In genomic region chr7:74739974-74740373, GRCh38 we compare ENCODE assay signal across 8 cellular contexts. TPM values are rescaled to one million over a fixed set of nuclear protein-coding genes. Genes with fewer than 3 reads are reported as not detected.
A peak's percentile ranks its signal among the peaks of the same experiment; 100 is the strongest.
DNase-seq lines count a peak whose midpoint lies in the region; ATAC-seq, FAIRE-seq and TF ChIP-seq lines count a peak whose summit lies in the region.
"Not testable (repeated sequence)": the region's sequence is repeated elsewhere in the genome, so short reads cannot be mapped to it uniquely, and the experiment has no call there.
"Had no signal": no experiment of that assay in that cellular context is flagged by ENCODE, and none has a peak within 500 bp of the region (broad histone marks: within the 10 kb centered on the region; RNA-seq: fewer than 3 reads in every experiment).

No MANE protein-coding gene starts in this region.

- not testable (repeated sequence) for FAIRE-seq in GM12878 (lab: Jason Lieb, UNC); HepG2 (lab: Jason Lieb, UNC)

- not testable (repeated sequence) for TF ChIP-seq CTCF in CD4-positive, alpha-beta T cell (IDR thresholded peaks at IDR 0.05); HCT116 (IDR thresholded peaks at IDR 0.05 in 2 of 3, conservative IDR thresholded peaks at IDR 0.05 in 1 of 3; ENCODE audit: borderline replicate concordance in 1 of 3, insufficient read depth in 1 of 3, low read depth in 2 of 3, low read length in 2 of 3); PC-3 (conservative IDR thresholded peaks at IDR 0.05; ENCODE audit: low read depth, low read length); GM12878 (IDR thresholded peaks at IDR 0.05 in 2 of 3, conservative IDR thresholded peaks at IDR 0.05 in 1 of 3; ENCODE audit: control insufficient read depth in 2 of 3, extremely low read depth in 1 of 3, insufficient read depth in 1 of 3, low read depth in 3 of 3, low read length in 3 of 3); HepG2 (CRISPR knock-in tag; IDR thresholded peaks at IDR 0.05); psoas muscle (IDR thresholded peaks at IDR 0.05)

- intact Hi-C loops in CD4-positive, alpha-beta T cell (cut with DNase I, micrococcal nuclease); HCT116 (cut with micrococcal nuclease); PC-3 (cut with micrococcal nuclease); GM12878 (cut with micrococcal nuclease; ENCODE audit: unreplicated experiment); HepG2 (cut with micrococcal nuclease; ENCODE audit: unreplicated experiment); psoas muscle (cut with DNase I): not testable (repeated sequence)

- not testable (repeated sequence) for H3K9me3 Mint-ChIP-seq in CD4-positive, alpha-beta T cell

- H2AFZ ChIP-seq in HCT116 (ENCODE audit: low read depth, low read length, poor library complexity, severe bottlenecking); PC-3 (ENCODE audit: low read length); GM12878 (ENCODE audit: control insufficient read depth, low read depth, low read length); HepG2 (ENCODE audit: low read length): not testable (repeated sequence)

- RAD21 ChIA-PET in HCT116 (lab: Charles Lee; ENCODE audit: low non-redundant PET in 1 of 2, low total read pairs in 2 of 2, uncharacterized antibody in 2 of 2, unreplicated experiment in 2 of 2); GM12878 (lab: Charles Lee; ENCODE audit: unreplicated experiment): not testable (repeated sequence)

- TF ChIP-seq RAD21 in HCT116 (IDR thresholded peaks at IDR 0.05; ENCODE audit: low read depth); GM12878 (IDR thresholded peaks at IDR 0.05; ENCODE audit: insufficient read depth, low read depth, low read length); HepG2 (CRISPR knock-in tag; IDR thresholded peaks at IDR 0.05): not testable (repeated sequence)

- BruUV-seq in HCT116 (replicated peaks; lab: Mats Ljungman, UMichigan): TSS peak; percentile 41
- BruUV-seq in PC-3 (replicated peaks; lab: Mats Ljungman, UMichigan): TSS peak; percentile 22
- TSS peak; percentile 59 for BruUV-seq in GM12878 (replicated peaks; lab: Mats Ljungman, UMichigan)
- BruUV-seq in HepG2 (replicated peaks; lab: Mats Ljungman, UMichigan): TSS peak; percentile 51

- not testable (repeated sequence) for H3K36me3 Mint-ChIP-seq in CD4-positive, alpha-beta T cell (ENCODE audit: low read depth)

- in situ Hi-C loops in GM12878 (cut with MboI); HepG2 (cut with HindIII; ENCODE audit: extremely low pct_ligation_motif_present, low pct_unique_long_range_greater_than_20kb): not testable (repeated sequence)

- not testable (repeated sequence) for H3K4me3 Mint-ChIP-seq in CD4-positive, alpha-beta T cell

- H3K27me3 ChIP-seq in CD4-positive, alpha-beta T cell (ENCODE audit: control insufficient read depth, insufficient read depth, low read length); HCT116 (ENCODE audit: insufficient read depth, low read length); PC-3 (ENCODE audit: low read length); GM12878 (replicated peaks in 1 of 2; ENCODE audit: control insufficient read depth in 2 of 2, insufficient read depth in 2 of 2, low read length in 1 of 2); HepG2 (ENCODE audit: control insufficient read depth in 1 of 2, insufficient read depth in 2 of 2, low read length in 2 of 2); psoas muscle (ENCODE audit: insufficient read depth in 3 of 3, low read length in 2 of 3): not testable (repeated sequence)

- not testable (repeated sequence) for H3K4me3 ChIP-seq in HCT116 (replicated peaks in 1 of 2; ENCODE audit: low read depth in 1 of 2, low read length in 2 of 2); PC-3 (ENCODE audit: low read length); GM12878; HepG2 (replicated peaks in 1 of 3; ENCODE audit: insufficient read depth in 1 of 3, low read depth in 2 of 3, low read length in 3 of 3); psoas muscle

- not testable (repeated sequence) for H3K9me3 ChIP-seq in CD4-positive, alpha-beta T cell (ENCODE audit: control insufficient read depth, low read length); HCT116 (ENCODE audit: control insufficient read depth in 1 of 2, insufficient read depth in 1 of 2, low read depth in 1 of 2, low read length in 2 of 2); PC-3 (ENCODE audit: low read length); GM12878 (replicated peaks; ENCODE audit: control insufficient read depth, insufficient read depth, low read length); HepG2 (ENCODE audit: low read length); psoas muscle

- POLR2A ChIA-PET in CD4-positive, alpha-beta T cell (lab: Charles Lee); HCT116 (lab: Charles Lee); PC-3 (lab: Charles Lee; ENCODE audit: unreplicated experiment); GM12878 (lab: Charles Lee); HepG2 (lab: Yijun Ruan, JAX): not testable (repeated sequence)

- H3K4me1 ChIP-seq in HCT116 (ENCODE audit: control insufficient read depth in 1 of 2, insufficient read depth in 2 of 2, low read length in 2 of 2); PC-3 (ENCODE audit: insufficient read depth, low read length); GM12878 (ENCODE audit: control insufficient read depth, insufficient read depth, low read length); HepG2 (ENCODE audit: insufficient read depth, low read length); psoas muscle: not testable (repeated sequence)

- not testable (repeated sequence) for H3K9me2 ChIP-seq in HCT116 (ENCODE audit: insufficient read depth); PC-3 (replicated peaks; ENCODE audit: low read length)

- SMC1A ChIA-PET in GM12878 (lab: Charles Lee; ENCODE audit: uncharacterized antibody, unreplicated experiment): not testable (repeated sequence)

- ATAC-seq in CD4-positive, alpha-beta T cell (ENCODE audit: poor library complexity): peak; percentile 55
- ATAC-seq in HCT116, PC-3, GM12878, HepG2: not testable (repeated sequence)
- peak in 3 of 4 donors; percentile 15 to 53 (median 52) for ATAC-seq in psoas muscle

- H3K27ac Mint-ChIP-seq in CD4-positive, alpha-beta T cell: not testable (repeated sequence)

- not testable (repeated sequence) for DNase-seq in CD4-positive, alpha-beta T cell; HCT116 (ENCODE audit: low read depth, low spot score); PC-3; GM12878 (ENCODE audit: low read depth, low spot score); HepG2 (ENCODE audit: low spot score); psoas muscle

- H3K4me2 ChIP-seq in HCT116 (ENCODE audit: low read length); PC-3 (ENCODE audit: low read length); GM12878 (ENCODE audit: control insufficient read depth, insufficient read depth); HepG2 (ENCODE audit: low read depth, low read length): not testable (repeated sequence)

- not testable (repeated sequence) for H3F3A ChIP-seq in PC-3 (ENCODE audit: low read length, unreplicated experiment)

- not testable (repeated sequence) for H3K36me3 ChIP-seq in HCT116 (ENCODE audit: control insufficient read depth in 1 of 2, insufficient read depth in 2 of 2, low read length in 2 of 2); PC-3 (ENCODE audit: low read depth, low read length); GM12878 (ENCODE audit: control insufficient read depth in 2 of 2, insufficient read depth in 2 of 2, low read length in 1 of 2); HepG2 (replicated peaks in 1 of 2; ENCODE audit: control insufficient read depth in 1 of 2, insufficient read depth in 2 of 2, low read length in 2 of 2); psoas muscle (ENCODE audit: insufficient read depth in 1 of 2, low read depth in 1 of 2)

- CTCF ChIA-PET in CD4-positive, alpha-beta T cell (lab: Charles Lee); HCT116 (lab: Charles Lee); PC-3 (lab: Charles Lee); GM12878 (lab: Yijun Ruan, JAX); HepG2 (lab: Yijun Ruan, JAX; ENCODE audit: low intra/inter-chr PET ratio, low total read pairs): not testable (repeated sequence)

- not testable (repeated sequence) for TF ChIP-seq POLR2A in HCT116 (IDR thresholded peaks at IDR 0.05; ENCODE audit: borderline replicate concordance, extremely low read depth, insufficient read depth, insufficient read length); GM12878 (IDR thresholded peaks at IDR 0.05; ENCODE audit: low read depth, low read length); HepG2 (IDR thresholded peaks at IDR 0.05; ENCODE audit: insufficient read depth in 1 of 2, low read depth in 2 of 2, low read length in 2 of 2)

- not testable (repeated sequence) for H3K4me1 Mint-ChIP-seq in CD4-positive, alpha-beta T cell (ENCODE audit: low read depth)

- H3K9ac ChIP-seq in HCT116 (ENCODE audit: low read length); PC-3 (ENCODE audit: low read length); GM12878 (ENCODE audit: control insufficient read depth, insufficient read depth, low read length); HepG2 (ENCODE audit: insufficient read depth, low read depth, low read length): not testable (repeated sequence)

- not testable (repeated sequence) for H3K27ac ChIP-seq in CD4-positive, alpha-beta T cell (ENCODE audit: low read depth, low read length); HCT116 (ENCODE audit: low read depth, low read length); PC-3 (ENCODE audit: low read length); GM12878 (ENCODE audit: control insufficient read depth, insufficient read depth); HepG2 (ENCODE audit: extremely low read length, insufficient read depth, low read length); psoas muscle

- TF ChIP-seq EP300 in GM12878 (IDR thresholded peaks at IDR 0.05; ENCODE audit: borderline replicate concordance in 1 of 2, control insufficient read depth in 1 of 2, low read depth in 2 of 2, low read length in 2 of 2); HepG2 (IDR thresholded peaks at IDR 0.05; ENCODE audit: low read depth in 2 of 2, low read length in 2 of 2); HepG2 (CRISPR knock-in tag; IDR thresholded peaks at IDR 0.05; ENCODE audit: borderline replicate concordance): not testable (repeated sequence)

- WGBS in GM12878 (ENCODE audit: insufficient coverage, insufficient replicate concordance, low lambda C conversion rate, missing lambda C conversion rate): no CpG with 5 or more reads among the region's 7 CpGs
- WGBS in HepG2 (ENCODE audit: low lambda C conversion rate): no CpG with 5 or more reads among the region's 7 CpGs
- no CpG with 5 or more reads among the region's 7 CpGs for WGBS in psoas muscle, 3 donors

- not testable (repeated sequence) for H4K20me1 ChIP-seq in HCT116 (ENCODE audit: insufficient read depth); PC-3 (ENCODE audit: low read length); GM12878 (ENCODE audit: control insufficient read depth, insufficient read depth); HepG2 (ENCODE audit: insufficient read depth, low read length)

- H3K79me2 ChIP-seq in HCT116 (ENCODE audit: insufficient read depth, low read length); PC-3 (ENCODE audit: low read length); GM12878 (ENCODE audit: control insufficient read depth, insufficient read depth, low read length); HepG2 (ENCODE audit: insufficient read depth, low read length): not testable (repeated sequence)

- H3K27me3 Mint-ChIP-seq in CD4-positive, alpha-beta T cell: not testable (repeated sequence)

RNA-seq across cellular contexts. Expression of gene NCF1, which starts 33.8 kb away (rescaled TPM):
- 1 to 10 TPM; 3.9 to 4.5 TPM for total RNA-seq in CD4-positive, alpha-beta T cell
- total RNA-seq in HCT116 (2021; ENCODE audit: unreplicated experiment): 0.27 TPM
- 0.07 and 0.30 TPM in 2 replicates for polyA plus RNA-seq in HCT116 (2012)
- total RNA-seq in PC-3 (2014; rRNA removed): not detected in 2 replicates
- 193 and 216 TPM in 2 replicates for total RNA-seq in GM12878 (2013; cell fraction: nucleolus; rRNA removed)
- 103 and 123 TPM in 2 replicates for total RNA-seq in GM12878 (2014; rRNA removed)
- 68.3 and 76.7 TPM in 2 replicates for total RNA-seq in GM12878 (2014; rRNA removed; fragmentation: Illumina TruSeq; extraction: Trizol)
- total RNA-seq in GM12878 (2021): 144 and 146 TPM in 2 replicates
- 72.0 TPM for polyA plus RNA-seq in GM12878 (2011; ENCODE audit: low read depth)
- polyA plus RNA-seq in GM12878 (2011; rRNA removed): 58.5 and 162 TPM in 2 replicates
- 191 and 260 TPM in 2 replicates for polyA plus RNA-seq in GM12878 (2011; cell fraction: cytosol; rRNA removed)
- 625 and 688 TPM in 2 replicates for polyA plus RNA-seq in GM12878 (2011; cell fraction: nucleus; rRNA removed)
- polyA plus RNA-seq in GM12878 (2012): 170 and 195 TPM in 2 replicates
- 40.0 and 123 TPM in 2 replicates for polyA plus RNA-seq in GM12878 (2014; fragmentation: Illumina TruSeq; extraction: Trizol)
- 1 to 10 TPM; 2.8 to 3.1 TPM for polyA plus RNA-seq in GM12878 (2014; fragmentation: Nextera tagmentation; extraction: Ambion mirVana)
- 146 and 172 TPM in 2 replicates for polyA plus RNA-seq in GM12878 (2014; rRNA removed)
- polyA plus RNA-seq in GM12878 (2016; fragmentation: Nextera tagmentation; extraction: Ambion mirVana): 100 to 1,000 TPM; 216 to 230 TPM
- polyA minus RNA-seq in GM12878 (2011; rRNA and poly(A)+ RNA removed): 129 and 158 TPM in 2 replicates
- 54.9 and 62.6 TPM in 2 replicates for polyA minus RNA-seq in GM12878 (2011; cell fraction: cytosol; rRNA and poly(A)+ RNA removed)
- polyA minus RNA-seq in GM12878 (2011; cell fraction: nucleus; rRNA and poly(A)+ RNA removed): 81.1 and 107 TPM in 2 replicates
- total RNA-seq in HepG2 (2016; rRNA removed; fragmentation: Illumina TruSeq; extraction: Trizol): not detected in 2 replicates
- not detected in 2 replicates for total RNA-seq in HepG2 (2016; cell fraction: cytosol; rRNA removed; fragmentation: Illumina TruSeq; extraction: Trizol; ENCODE audit: low read depth)
- not detected in 2 replicates for total RNA-seq in HepG2 (2016; cell fraction: insoluble cytoplasmic fraction; rRNA removed; fragmentation: Illumina TruSeq; extraction: Trizol)
- 0.10 TPM in 1 of 2 replicates, not detected in the other for total RNA-seq in HepG2 (2016; cell fraction: membrane; rRNA removed; fragmentation: Illumina TruSeq; extraction: Trizol)
- not detected in 2 replicates for total RNA-seq in HepG2 (2016; cell fraction: nucleus; rRNA removed; fragmentation: Illumina TruSeq; extraction: Trizol)
- polyA plus RNA-seq in HepG2 (2011; rRNA removed): 0.09 and 0.13 TPM in 2 replicates
- 0.17 and 0.28 TPM in 2 replicates for polyA plus RNA-seq in HepG2 (2011; cell fraction: cytosol; rRNA removed)
- polyA plus RNA-seq in HepG2 (2011; cell fraction: nucleus; rRNA removed): 0.33 and 1.7 TPM in 2 replicates
- polyA plus RNA-seq in HepG2 (2012): 0.09 TPM in 1 of 2 replicates, not detected in the other
- not detected in 2 replicates for polyA plus RNA-seq in HepG2 (2016; cell fraction: cytosol; fragmentation: Illumina TruSeq; extraction: Trizol; ENCODE audit: low read depth)
- not detected in 2 replicates for polyA plus RNA-seq in HepG2 (2016; cell fraction: insoluble cytoplasmic fraction; fragmentation: Illumina TruSeq; extraction: Trizol; ENCODE audit: low read depth)
- not detected in 2 replicates for polyA plus RNA-seq in HepG2 (2016; cell fraction: membrane; fragmentation: Illumina TruSeq; extraction: Trizol; ENCODE audit: low read depth)
- not detected in 2 replicates for polyA plus RNA-seq in HepG2 (2016; cell fraction: nucleus; fragmentation: Illumina TruSeq; extraction: Trizol; ENCODE audit: insufficient read depth, low read depth)
- 0.37 TPM in 1 of 2 replicates, not detected in the other for polyA minus RNA-seq in HepG2 (2011; rRNA and poly(A)+ RNA removed; ENCODE audit: low replicate concordance)
- not detected in 2 replicates for polyA minus RNA-seq in HepG2 (2011; cell fraction: cytosol; rRNA and poly(A)+ RNA removed)
- polyA minus RNA-seq in HepG2 (2011; cell fraction: nucleus; rRNA and poly(A)+ RNA removed): not detected in 2 replicates
- 1 to 10 TPM in 3 of 4 donors, under 1 TPM in 1; 0.50 to 2.1 (median 1.7) TPM for total RNA-seq in psoas muscle
- polyA plus RNA-seq in psoas muscle: under 1 TPM; 0.35 to 0.51 (median 0.36) TPM
- total RNA-seq: Calu3 had no signal
- polyA plus RNA-seq: BJ had no signal

Comparison
In these comparisons a context has a peak if more than half of its experiments do, and no peak if none do; other contexts are left out.
1. RNA of gene NCF1, which starts 33.8 kb away (total RNA-seq): 68.3 to 216 TPM in GM12878; 3.9 to 4.5 TPM in CD4-positive, alpha-beta T cell, 0.50 to 2.1 TPM in psoas muscle, 0.27 TPM in HCT116 (single experiment), not detected in PC-3 and 0.10 TPM in HepG2; every median in the first group is over 10 times any median in the second.